Comparison of ENCODE assay signal across 1 cellular context in genomic region chr4:114312349-114312748, GRCh38.
TF ChIP-seq lines count a peak whose summit lies in the region.

No MANE protein-coding gene starts in this region.

TF ChIP-seq in HepG2, 621 proteins besides CTCF, POLR2A, EP300 and RAD21 (continued from another document):
- no peak for TF ChIP-seq MAFF (IDR thresholded peaks at IDR 0.05; ENCODE audit: low read depth, low read length)
- no peak for TF ChIP-seq KLF13 (CRISPR knock-in tag; IDR thresholded peaks at IDR 0.05)
- TF ChIP-seq ZNF747 (CRISPR knock-in tag; IDR thresholded peaks at IDR 0.05; ENCODE audit: borderline replicate concordance): no peak
